In genomic region chr19:18788782-18789421, GRCh38 we compare ENCODE assay signal across 1 cellular context.
TF ChIP-seq lines count a peak whose summit lies in the region.

No MANE protein-coding gene starts in this region.

TF ChIP-seq in IMR-90, 13 proteins besides CTCF, POLR2A, EP300 and RAD21 (continued from another document):
- no peak for TF ChIP-seq MAZ (IDR thresholded peaks at IDR 0.05; ENCODE audit: borderline replicate concordance, low read depth, low read length)
- no peak for TF ChIP-seq ELK1 (IDR thresholded peaks at IDR 0.05; ENCODE audit: borderline replicate concordance, low read depth, low read length)
